In genomic region chr1:21663251-21663950, GRCh38 we compare ENCODE assay signal across 14 cellular contexts. TPM values are rescaled to one million over a fixed set of nuclear protein-coding genes. Genes with fewer than 3 reads are reported as not detected.
DNase-seq lines count a peak whose midpoint lies in the region; ATAC-seq and TF ChIP-seq lines count a peak whose summit lies in the region.
"Had no signal": no experiment of that assay in that cellular context is flagged by ENCODE, and none has a peak within 500 bp of the region (broad histone marks: within the 10 kb centered on the region; RNA-seq: fewer than 3 reads in every experiment).

No MANE protein-coding gene starts in this region.

- peaks cover 29% of the 10 kb centered on the region for H3K4me1 ChIP-seq in Karpas-422 (ENCODE audit: low read length)

- no peak for TF ChIP-seq CTCF in dorsolateral prefrontal cortex (IDR thresholded peaks at IDR 0.05 in 54 of 56, conservative IDR thresholded peaks at IDR 0.05 in 2 of 56; ENCODE audit: low read depth in 1 of 56, partially characterized antibody in 56 of 56)
- no peak for TF ChIP-seq CTCF in GM10248 (IDR thresholded peaks at IDR 0.05; ENCODE audit: control extremely low read depth, extremely low read depth, low read depth, missing control alignments)

- no peaks in the 10 kb centered on the region for H4K20me1 ChIP-seq in Karpas-422 (ENCODE audit: insufficient read depth, low read depth, low read length)

- H3K79me2 ChIP-seq in Karpas-422 (ENCODE audit: low read length) = no peaks in the 10 kb centered on the region

- H3K4me3 ChIP-seq in Karpas-422 (ENCODE audit: low read length) = peak overlapping the region; percentile 44; the same call in 1 of the 2 replicates
- peak overlapping the region in 3 of 59 donors; percentile 2 to 13 (median 12) for H3K4me3 ChIP-seq in dorsolateral prefrontal cortex

- H3K27ac ChIP-seq in Karpas-422 (ENCODE audit: low read length) (no peak overlapping the region), dorsolateral prefrontal cortex (peak overlapping the region in 41 of 59 donors; percentile 3 to 82 (median 53))

- intact Hi-C loops in dorsolateral prefrontal cortex (cut with DNase I) = loop anchor here (10.0 kb wide), 4 partner anchors 291 to 429 kb away; no protein-coding TSS in a partner anchor

- H3K36me3 ChIP-seq in Karpas-422 (ENCODE audit: insufficient read depth, low read length) = no peaks in the 10 kb centered on the region

- CTCF ChIA-PET in GM10248 (lab: Yijun Ruan, JAX) = interaction anchor here (1.3 to 1.9 kb wide), 2 partner anchors 9 to 14 kb away, joined by 4 to 5 read pairs; no protein-coding TSS in a partner anchor

- H3K9me2 ChIP-seq in Karpas-422 (replicated peaks; ENCODE audit: insufficient read depth, low read length) = no peaks in the 10 kb centered on the region

- ATAC-seq in GM18873 (IDR thresholded peaks at IDR 0.05; ENCODE audit: low FRiP score, unreplicated experiment) (no peak), HG03457 (IDR thresholded peaks at IDR 0.05; ENCODE audit: unreplicated experiment) (no peak)

- H2AFZ ChIP-seq in Karpas-422 (ENCODE audit: low read length) = peak overlapping the region; percentile 67; the same call in 1 of the 2 replicates

- peak overlapping the region; percentile 60 for H3K4me2 ChIP-seq in Karpas-422 (ENCODE audit: low read depth, low read length, poor library complexity, severe bottlenecking)

- H3K27me3 ChIP-seq in Karpas-422 (ENCODE audit: low read length) (no peaks in the 10 kb centered on the region), dorsolateral prefrontal cortex (peaks cover 0 to 8% (median 0%) of the 10 kb centered on the region in 45 donors)

- no peaks in the 10 kb centered on the region for H3K9me3 ChIP-seq in Karpas-422 (ENCODE audit: low read length)

- peak overlapping the region; percentile 55 for H3K9ac ChIP-seq in Karpas-422 (ENCODE audit: low read length)

- DNase-seq in Ammon's horn (ENCODE audit: low spot score) (peak; percentile 58), Karpas-422 (peak; percentile 48), dorsolateral prefrontal cortex (peak in 4 of 10 donors; percentile 42 to 62 (median 43)), mesenteric fat pad (ENCODE audit: low spot score) (peak; percentile 85), GM10248 (ENCODE audit: extremely low spot score) (no peak)
- no peak for DNase-seq in activated naive CD4-positive, alpha-beta T cell (lab: John Stamatoyannopoulos, UW)
- DNase-seq: activated CD4-positive, alpha-beta T cell treated with anti-CD3 and anti-CD28 coated beads, Interleukin-2, amount 50 U/mL, for 48 hours; COR-L47; KG1; NCI-H1048; NCI-H2081; NCI-H748 treated with DMSO at 0.1 percent for 48 hours had no signal

- POLR2A ChIA-PET in GM10248 (lab: Yijun Ruan, JAX) = no interaction called here

RNA-seq across cellular contexts. Expression of gene RAP1GAP, which starts 5.8 kb away (rescaled TPM):
- not detected in 2 replicates for total RNA-seq in Karpas-422 (2014; rRNA removed; shearing (Covaris generic); ENCODE audit: low replicate concordance)
- total RNA-seq in dorsolateral prefrontal cortex (100 to 1,000 TPM; 108 to 286 (median 187) TPM), mesenteric fat pad (0.26 TPM)

Comparison
In these comparisons a context has a peak if more than half of its experiments do, and no peak if none do; other contexts are left out.
1. DNase-seq: peak in Ammon's horn (single experiment), Karpas-422 (single experiment) and mesenteric fat pad (single experiment); none in GM10248 (single experiment) and activated naive CD4-positive, alpha-beta T cell (0 of 4).
2. RNA of gene RAP1GAP, which starts 5.8 kb away (total RNA-seq): 108 to 286 TPM in dorsolateral prefrontal cortex; 0.26 TPM in mesenteric fat pad (single experiment) and not detected in Karpas-422; every median in the first group is over 10 times any median in the second.